In genomic region chr5:124457901-124458300, GRCh38 we compare ENCODE assay signal across 24 cellular contexts.
"Had no signal": no experiment of that assay in that cellular context is flagged by ENCODE, and none has a peak within 500 bp of the region (broad histone marks: within the 10 kb centered on the region; RNA-seq: fewer than 3 reads in every experiment).

No MANE protein-coding gene starts in this region.

- H3K36me3 ChIP-seq: breast epithelium, heart left ventricle, spleen, tibial nerve had no signal

- H3K9me3 Mint-ChIP-seq: activated naive CD4-positive, alpha-beta T cell treated with anti-CD3 and anti-CD28 coated beads, Interleukin-2, amount 50 U/mL, for 24 hours; activated T-helper 2 cell treated with anti-CD3 and anti-CD28 coated beads, Interferon-gamma antibody, Interleukin-2, Interleukin-4, amounts not matched to agents 10 μg/mL and 5 μg/mL and 100 μg/mL, durations not matched to agents 14 hours and 24 hours and 36 hours; natural killer cell had no signal

- ATAC-seq: activated CD4-positive, alpha-beta T cell treated with anti-CD3 and anti-CD28 coated beads for 36 hours; activated CD8-positive, alpha-beta memory T cell treated with anti-CD3 and anti-CD28 coated beads, Interleukin-2, amount 10 ng/mL, durations not matched to agents 7 days and 5 days; activated CD8-positive, alpha-beta T cell treated with anti-CD3 and anti-CD28 coated beads, Interleukin-2, amount 10 ng/mL, durations not matched to agents 7 days and 5 days; activated naive CD8-positive, alpha-beta T cell treated with anti-CD3 and anti-CD28 coated beads, Interleukin-2, amount 50 U/mL, for 24 hours; esophagus mucosa; heart left ventricle; natural killer cell; right cardiac atrium had no signal

- H3K9me3 ChIP-seq: breast epithelium had no signal

- H3K27me3 Mint-ChIP-seq: activated B cell treated with CpG ODN at 0.5 μM for 24 hours; activated CD8-positive, alpha-beta memory T cell treated with anti-CD3 and anti-CD28 coated beads, Interleukin-2, amount 10 ng/mL, durations not matched to agents 7 days and 5 days; activated naive CD4-positive, alpha-beta T cell treated with anti-CD3 and anti-CD28 coated beads, Interleukin-2, amount 50 U/mL, for 24 hours; activated naive CD8-positive, alpha-beta T cell treated with anti-CD3 and anti-CD28 coated beads, Interleukin-2, amount 50 U/mL, for 24 hours; dendritic cell treated with granulocyte-macrophage colony-stimulating factor and Interleukin-4, amounts not matched to agents 40 ng/mL and 50 ng/mL, for 4 days had no signal

- H3K4me1 ChIP-seq: breast epithelium had no signal

- H3K27ac Mint-ChIP-seq: activated B cell treated with CpG ODN at 0.5 μM for 24 hours; activated CD4-positive, alpha-beta T cell treated with anti-CD3 and anti-CD28 coated beads for 36 hours; activated CD8-positive, alpha-beta memory T cell treated with anti-CD3 and anti-CD28 coated beads, Interleukin-2, amount 10 ng/mL, durations not matched to agents 7 days and 5 days; activated CD8-positive, alpha-beta T cell treated with anti-CD3 and anti-CD28 coated beads, Interleukin-2, amount 10 ng/mL, durations not matched to agents 7 days and 5 days; activated naive CD4-positive, alpha-beta T cell treated with anti-CD3 and anti-CD28 coated beads, Interleukin-2, amount 50 U/mL, for 24 hours; activated naive CD8-positive, alpha-beta T cell treated with anti-CD3 and anti-CD28 coated beads, Interleukin-2, amount 50 U/mL, for 24 hours; activated T-helper 2 cell treated with anti-CD3 and anti-CD28 coated beads, Interferon-gamma antibody, Interleukin-2, Interleukin-4, amounts not matched to agents 10 μg/mL and 5 μg/mL and 100 μg/mL, durations not matched to agents 14 hours and 24 hours and 36 hours; dendritic cell treated with granulocyte-macrophage colony-stimulating factor and Interleukin-4, amounts not matched to agents 40 ng/mL and 50 ng/mL, for 4 days; endodermal cell; natural killer cell; T-helper 2 cell treated with Interferon-gamma antibody and Interleukin-4, amounts not matched to agents 5 μg/mL and 100 μg/mL, for 36 hours had no signal

- H3K36me3 Mint-ChIP-seq: activated CD8-positive, alpha-beta memory T cell treated with anti-CD3 and anti-CD28 coated beads, Interleukin-2, amount 10 ng/mL, durations not matched to agents 7 days and 5 days; activated naive CD4-positive, alpha-beta T cell treated with anti-CD3 and anti-CD28 coated beads, Interleukin-2, amount 50 U/mL, for 24 hours; natural killer cell had no signal

- H3K4me3 Mint-ChIP-seq: activated B cell treated with CpG ODN at 0.5 μM for 24 hours; activated CD4-positive, alpha-beta T cell treated with anti-CD3 and anti-CD28 coated beads for 36 hours; activated CD8-positive, alpha-beta memory T cell treated with anti-CD3 and anti-CD28 coated beads, Interleukin-2, amount 10 ng/mL, durations not matched to agents 7 days and 5 days; activated CD8-positive, alpha-beta T cell treated with anti-CD3 and anti-CD28 coated beads, Interleukin-2, amount 10 ng/mL, durations not matched to agents 7 days and 5 days; activated naive CD4-positive, alpha-beta T cell treated with anti-CD3 and anti-CD28 coated beads, Interleukin-2, amount 50 U/mL, for 24 hours; activated naive CD8-positive, alpha-beta T cell treated with anti-CD3 and anti-CD28 coated beads, Interleukin-2, amount 50 U/mL, for 24 hours; dendritic cell treated with granulocyte-macrophage colony-stimulating factor and Interleukin-4, amounts not matched to agents 40 ng/mL and 50 ng/mL, for 4 days; endodermal cell; natural killer cell; T-helper 2 cell treated with Interferon-gamma antibody and Interleukin-4, amounts not matched to agents 5 μg/mL and 100 μg/mL, for 36 hours had no signal

- H3K4me3 ChIP-seq: breast epithelium, heart left ventricle, spleen, tibial nerve had no signal

- DNase-seq: activated B cell treated with CpG ODN at 0.5 μM for 24 hours; activated CD4-positive, alpha-beta T cell treated with anti-CD3 and anti-CD28 coated beads for 36 hours; activated CD8-positive, alpha-beta memory T cell treated with anti-CD3 and anti-CD28 coated beads, Interleukin-2, amount 10 ng/mL, durations not matched to agents 7 days and 5 days; activated CD8-positive, alpha-beta T cell treated with anti-CD3 and anti-CD28 coated beads, Interleukin-2, amount 10 ng/mL, durations not matched to agents 7 days and 5 days; activated naive CD8-positive, alpha-beta T cell treated with anti-CD3 and anti-CD28 coated beads, Interleukin-2, amount 50 U/mL, for 24 hours; activated T-cell treated with anti-CD3 and anti-CD28 coated beads, Interleukin-2, amount 50 U/mL, for 48 hours; amygdala; central memory CD4-positive, alpha-beta T cell; endodermal cell; foreskin fibroblast; heart left ventricle; hypothalamus; natural killer cell; posterior cingulate gyrus; right cardiac atrium; spleen; stimulated activated naive CD4-positive, alpha-beta T cell treated with Interleukin-2 at 50 U/mL for 16 hours had no signal

- H3K4me1 Mint-ChIP-seq: activated CD8-positive, alpha-beta memory T cell treated with anti-CD3 and anti-CD28 coated beads, Interleukin-2, amount 10 ng/mL, durations not matched to agents 7 days and 5 days; activated naive CD4-positive, alpha-beta T cell treated with anti-CD3 and anti-CD28 coated beads, Interleukin-2, amount 50 U/mL, for 24 hours had no signal

- H3K27ac ChIP-seq: breast epithelium, heart left ventricle, spleen, tibial nerve had no signal
